Comparison of ENCODE assay signal across 12 cellular contexts in genomic region chrX:152989292-152989658, GRCh38.
DNase-seq lines count a peak whose midpoint lies in the region; ATAC-seq and TF ChIP-seq lines count a peak whose summit lies in the region.
"Had no signal": no experiment of that assay in that cellular context is flagged by ENCODE, and none has a peak within 500 bp of the region (broad histone marks: within the 10 kb centered on the region; RNA-seq: fewer than 3 reads in every experiment).

No MANE protein-coding gene starts in this region.

- no peak for ATAC-seq in GM19023 (IDR thresholded peaks at IDR 0.05; ENCODE audit: unreplicated experiment)
- no peak for ATAC-seq in HG03457 (IDR thresholded peaks at IDR 0.05; ENCODE audit: unreplicated experiment)
- ATAC-seq in GM21529 (IDR thresholded peaks at IDR 0.05; ENCODE audit: unreplicated experiment) = no peak
- ATAC-seq: HCT116 had no signal

- no peak for TF ChIP-seq CTCF in AG10803 (conservative IDR thresholded peaks at IDR 0.05; ENCODE audit: low read length)
- no peak for TF ChIP-seq CTCF in GM10266 (IDR thresholded peaks at IDR 0.05; ENCODE audit: control insufficient read depth, insufficient read depth, low read depth, missing control alignments)
- no peak for TF ChIP-seq CTCF in fibroblast of mammary gland (conservative IDR thresholded peaks at IDR 0.05; ENCODE audit: control insufficient read depth, insufficient read depth, low read depth, low read length)

- H3K4me3 ChIP-seq in AG10803 (ENCODE audit: low read length) (no peak overlapping the region), fibroblast of mammary gland (ENCODE audit: control insufficient read depth, low read depth, low read length) (no peak overlapping the region)
- H3K4me3 ChIP-seq: neural progenitor cell, vagina had no signal

- peak; percentile 3 for DNase-seq in AG10803 (ENCODE audit: low read depth)
- DNase-seq in GM10266 (ENCODE audit: extremely low spot score) = peak; percentile 47
- DNase-seq in NOMO-1 treated with dmso at 0.1 percent for 144 hours (lab: John Stamatoyannopoulos, UW; ENCODE audit: unreplicated experiment) = peak; percentile 9
- peak; percentile 17 for DNase-seq in fibroblast of mammary gland (ENCODE audit: low read depth)
- no peak for DNase-seq in SW 1271 (lab: John Stamatoyannopoulos, UW)
- DNase-seq: NCI-H226 had no signal

Comparison
In these comparisons a context has a peak if more than half of its experiments do, and no peak if none do; other contexts are left out.
1. DNase-seq: peak in AG10803 (single experiment), GM10266 (single experiment), NOMO-1 treated with dmso at 0.1 percent for 144 hours (single experiment) and fibroblast of mammary gland (single experiment); none in SW 1271 (0 of 2).